19 cellular contexts compared by ENCODE assay signal in genomic region chr3:65778966-65779365, GRCh38.
DNase-seq lines count a peak whose midpoint lies in the region; ATAC-seq and TF ChIP-seq lines count a peak whose summit lies in the region.
"Had no signal": no experiment of that assay in that cellular context is flagged by ENCODE, and none has a peak within 500 bp of the region (broad histone marks: within the 10 kb centered on the region; RNA-seq: fewer than 3 reads in every experiment).

No MANE protein-coding gene starts in this region.

- DNase-seq in NCI-H526 treated with DMSO at 0.1 percent for 48 hours (lab: John Stamatoyannopoulos, UW) (peak; percentile 1), NCI-H526 (lab: John Stamatoyannopoulos, UW) (no peak), RPMI7951 (ENCODE audit: low read depth) (peak; percentile 67), kidney glomerular epithelial cell (lab: John Stamatoyannopoulos, UW) (peak; percentile 76), tibial nerve (ENCODE audit: low spot score in 2 of 2) (no peak), NOMO-1 treated with DMSO at 0.1 percent for 48 hours (lab: John Stamatoyannopoulos, UW; ENCODE audit: unreplicated experiment) (no peak)
- DNase-seq: 8988T; activated CD8-positive, alpha-beta memory T cell treated with anti-CD3 and anti-CD28 coated beads for 24 hours; activated T-cell treated with anti-CD3 and anti-CD28 coated beads, Interleukin-2, amount 50 U/mL, for 72 hours; C1 segment of cervical spinal cord; naive thymus-derived CD8-positive, alpha-beta T cell; NCI-H1930; NCI-H446 treated with DMSO at 0.1 percent for 48 hours; spleen; stimulated activated CD8-positive, alpha-beta memory T cell treated with anti-CD3 and anti-CD28 coated beads, Interleukin-4, amount 100 ng/mL, for 48 hours had no signal

- no peaks in the 10 kb centered on the region for H3K27me3 ChIP-seq in tibial nerve
- H3K27me3 ChIP-seq: SJSA1, spleen had no signal

- 66 to 74% methylated on average over 2 of the region's 2 CpGs for WGBS in tibial nerve, 2 donors

- no peak for ATAC-seq in GM19397 (IDR thresholded peaks at IDR 0.05; ENCODE audit: unreplicated experiment)
- ATAC-seq in HG02840 (IDR thresholded peaks at IDR 0.05; ENCODE audit: low FRiP score, unreplicated experiment): no peak
- ATAC-seq: activated CD4-positive, CD25-positive, alpha-beta regulatory T cell treated with anti-CD3 and anti-CD28 coated beads, Interleukin-2, amount 50 U/mL, for 24 hours; activated T-cell treated with anti-CD3 and anti-CD28 coated beads, Interleukin-2, amount 50 U/mL, for 72 hours; naive thymus-derived CD8-positive, alpha-beta T cell had no signal

- TF ChIP-seq POLR2A in tibial nerve (IDR thresholded peaks at IDR 0.05): no peak

- no peak for TF ChIP-seq EP300 in tibial nerve (IDR thresholded peaks at IDR 0.05)

- no peak overlapping the region for H3K4me3 ChIP-seq in tibial nerve
- H3K4me3 ChIP-seq: SJSA1, spleen had no signal

- TF ChIP-seq CTCF in tibial nerve (IDR thresholded peaks at IDR 0.05): no peak

- no peaks in the 10 kb centered on the region for H3K9me3 ChIP-seq in tibial nerve
- H3K9me3 ChIP-seq: SJSA1, spleen had no signal

- no peaks in the 10 kb centered on the region for H3K4me1 ChIP-seq in tibial nerve

- H3K36me3 ChIP-seq in tibial nerve: no peaks in the 10 kb centered on the region
- H3K36me3 ChIP-seq: SJSA1, spleen had no signal

- H3K27ac ChIP-seq in tibial nerve: no peak overlapping the region
- H3K27ac ChIP-seq: SJSA1, spleen had no signal

Comparison
In these comparisons a context has a peak if more than half of its experiments do, and no peak if none do; other contexts are left out.
1. DNase-seq: peak in NCI-H526 treated with DMSO at 0.1 percent for 48 hours (single experiment), RPMI7951 (single experiment) and kidney glomerular epithelial cell (single experiment); none in NCI-H526 (0 of 2), tibial nerve (0 of 2) and NOMO-1 treated with DMSO at 0.1 percent for 48 hours (single experiment).